In genomic region chr2:236055471-236055870, GRCh38 we compare ENCODE assay signal across 24 cellular contexts.
"Had no signal": no experiment of that assay in that cellular context is flagged by ENCODE, and none has a peak within 500 bp of the region (broad histone marks: within the 10 kb centered on the region; RNA-seq: fewer than 3 reads in every experiment).

No MANE protein-coding gene starts in this region.

- H3K27ac ChIP-seq: breast epithelium, SK-N-MC had no signal

- H3K36me3 ChIP-seq: breast epithelium had no signal

- ATAC-seq: activated CD8-positive, alpha-beta memory T cell treated with anti-CD3 and anti-CD28 coated beads, Interleukin-2, amount 10 ng/mL, durations not matched to agents 7 days and 5 days; Panc1; Right ventricle myocardium inferior had no signal

- H3K4me3 ChIP-seq: breast epithelium, SK-N-MC had no signal

- DNase-seq: activated B cell treated with CpG ODN at 0.5 μM for 24 hours; activated CD4-positive, alpha-beta T cell treated with anti-CD3 and anti-CD28 coated beads for 1 hour; activated CD4-positive, alpha-beta T cell treated with anti-CD3 and anti-CD28 coated beads, Interleukin-2, amount 10 ng/mL, durations not matched to agents 24 days and 14 days; activated CD4-positive, alpha-beta T cell treated with anti-CD3 and anti-CD28 coated beads, Interleukin-2, amount 50 U/mL, for 48 hours; activated CD8-positive, alpha-beta memory T cell treated with anti-CD3 and anti-CD28 coated beads, Interleukin-2, amount 10 ng/mL, durations not matched to agents 7 days and 5 days; activated effector memory CD4-positive, alpha-beta T cell treated with Interleukin-2 at 50 U/mL for 16 hours; activated naive CD4-positive, alpha-beta T cell; activated T-cell treated with anti-CD3 and anti-CD28 coated beads, Interleukin-2, amount 50 U/mL, for 24 hours; aorta; MM.1S; NCI-H1105 treated with DMSO at 0.1 percent for 48 hours; NCI-H1436 treated with DMSO at 0.1 percent for 48 hours; NCI-H1930; NCI-H2107; NCI-H2171 treated with DMSO at 0.1 percent for 48 hours; NCI-H226; NCI-H526; NCI-H774; RPMI8226; SW 1271 had no signal

- H3K27me3 ChIP-seq: breast epithelium had no signal

- H3K4me1 ChIP-seq: breast epithelium had no signal
